24 cellular contexts compared by ENCODE assay signal in the genomic region with DNA sequence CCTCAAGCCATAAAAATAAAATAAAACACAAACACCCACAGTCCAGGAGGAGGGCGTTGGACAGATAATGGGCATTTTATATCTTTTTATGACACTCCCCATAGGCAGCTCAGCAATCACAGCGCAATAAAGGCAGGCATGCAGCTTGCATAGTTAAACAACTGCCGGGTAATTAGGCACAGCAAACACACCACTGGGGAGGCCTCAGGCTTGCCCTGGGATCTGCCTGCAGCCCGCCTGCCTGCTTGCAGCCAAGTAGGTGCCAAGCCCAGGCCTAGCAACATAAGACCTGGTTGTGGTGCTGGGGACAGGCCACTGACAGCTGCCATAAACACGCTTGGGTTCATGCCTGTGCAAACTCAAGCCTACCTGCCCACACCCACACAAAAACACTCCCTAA. TPM values are rescaled to one million over a fixed set of nuclear protein-coding genes. Genes with fewer than 3 reads are reported as not detected.
DNase-seq lines count a peak whose midpoint lies in the region; ATAC-seq lines count a peak whose summit lies in the region.
"Had no signal": no experiment of that assay in that cellular context is flagged by ENCODE, and none has a peak within 500 bp of the region (broad histone marks: within the 10 kb centered on the region; RNA-seq: fewer than 3 reads in every experiment).

No MANE protein-coding gene starts in this region.

- H3K4me1 Mint-ChIP-seq in activated T-cell treated with anti-CD3 and anti-CD28 coated beads, Interleukin-2, amount 50 U/mL, for 4 hours (ENCODE audit: low read depth): peaks cover 5% of the 10 kb centered on the region

- ATAC-seq in activated T-cell treated with anti-CD3 and anti-CD28 coated beads, Interleukin-2, amount 50 U/mL, for 4 hours: no peak
- ATAC-seq in HG02970 (IDR thresholded peaks at IDR 0.05; ENCODE audit: low FRiP score, unreplicated experiment) (no peak), GM19023 (IDR thresholded peaks at IDR 0.05; ENCODE audit: unreplicated experiment) (no peak), HG02642 (IDR thresholded peaks at IDR 0.05; ENCODE audit: poor library complexity, unreplicated experiment) (no peak)
- ATAC-seq: foreskin keratinocyte; natural killer cell treated with Interleukin-12 subunit alpha and Interleukin-12 subunit beta and Interleukin-15 and Interleukin-18, amount 100 ng/mL, for 72 hours had no signal

- H3K9me3 Mint-ChIP-seq in activated T-cell treated with anti-CD3 and anti-CD28 coated beads, Interleukin-2, amount 50 U/mL, for 4 hours: no peaks in the 10 kb centered on the region
- H3K9me3 Mint-ChIP-seq: activated T-helper 1 cell treated with anti-CD3 and anti-CD28 coated beads, Interleukin-12 subunit alpha, Interleukin-12 subunit beta, Interleukin-2, Interleukin-4 antibody, amounts not matched to agents 30 ng/mL and 10 ng/mL and 1 ng/mL, durations not matched to agents 14 hours and 24 hours and 36 hours; CD4-positive, alpha-beta T cell; memory B cell; natural killer cell treated with Interleukin-12 subunit alpha and Interleukin-12 subunit beta and Interleukin-15 and Interleukin-18, amount 100 ng/mL, for 72 hours had no signal

- peaks cover 8% of the 10 kb centered on the region for H3K36me3 Mint-ChIP-seq in activated T-cell treated with anti-CD3 and anti-CD28 coated beads, Interleukin-2, amount 50 U/mL, for 4 hours (ENCODE audit: insufficient read depth)
- H3K36me3 Mint-ChIP-seq: natural killer cell treated with Interleukin-12 subunit alpha and Interleukin-12 subunit beta and Interleukin-15 and Interleukin-18, amount 100 ng/mL, for 72 hours had no signal

- H3K27me3 Mint-ChIP-seq in activated T-cell treated with anti-CD3 and anti-CD28 coated beads, Interleukin-2, amount 50 U/mL, for 4 hours (ENCODE audit: low read depth): no peaks in the 10 kb centered on the region
- H3K27me3 Mint-ChIP-seq: activated naive CD8-positive, alpha-beta T cell; CD4-positive, alpha-beta T cell; memory B cell; natural killer cell treated with Interleukin-12 subunit alpha and Interleukin-12 subunit beta and Interleukin-15 and Interleukin-18, amount 100 ng/mL, for 72 hours had no signal

- no peak overlapping the region for H3K4me3 Mint-ChIP-seq in activated T-cell treated with anti-CD3 and anti-CD28 coated beads, Interleukin-2, amount 50 U/mL, for 4 hours
- H3K4me3 Mint-ChIP-seq: activated naive CD8-positive, alpha-beta T cell; activated T-helper 1 cell treated with anti-CD3 and anti-CD28 coated beads, Interleukin-12 subunit alpha, Interleukin-12 subunit beta, Interleukin-2, Interleukin-4 antibody, amounts not matched to agents 30 ng/mL and 10 ng/mL and 1 ng/mL, durations not matched to agents 14 hours and 24 hours and 36 hours; CD4-positive, alpha-beta T cell; memory B cell; natural killer cell treated with Interleukin-12 subunit alpha and Interleukin-12 subunit beta and Interleukin-15 and Interleukin-18, amount 100 ng/mL, for 72 hours had no signal

- DNase-seq in DMS153 (lab: John Stamatoyannopoulos, UW) (peak; percentile 89), LoVo (ENCODE audit: low spot score) (peak; percentile 77), NCI-H748 (lab: John Stamatoyannopoulos, UW; ENCODE audit: unreplicated experiment) (peak; percentile 95), mesenteric fat pad (ENCODE audit: low spot score) (peak; percentile 65)
- no peak for DNase-seq in activated T-cell treated with anti-CD3 and anti-CD28 coated beads, Interleukin-2, amount 50 U/mL, for 4 hours
- DNase-seq: activated CD4-positive, alpha-beta T cell treated with anti-CD3 and anti-CD28 coated beads for 1 hour; CD4-positive, alpha-beta T cell; cerebellar nuclear complex; DMS79 treated with DMSO at 0.1 percent for 48 hours; foreskin keratinocyte; hypothalamus; kidney; NCI-H1436; NCI-H446 treated with DMSO at 0.1 percent for 48 hours; SIG-M5; stimulated activated CD4-positive, alpha-beta T cell treated with anti-CD3 and anti-CD28 coated beads, Interleukin-1b, Interleukin-23, amount 100 ng/mL, for 48 hours; stimulated activated naive CD4-positive, alpha-beta T cell had no signal

RNA-seq across cellular contexts. Expression of a gene that starts 54.2 kb away (rescaled TPM):
- 27.5 TPM for total RNA-seq in mesenteric fat pad
- total RNA-seq in activated T-cell treated with anti-CD3 and anti-CD28 coated beads, Interleukin-2, amount 50 U/mL, for 4 hours: 10 to 100 TPM; 40.4 to 50.5 (median 43.2) TPM
